Comparison of ENCODE assay signal across 25 cellular contexts in the genomic region with DNA sequence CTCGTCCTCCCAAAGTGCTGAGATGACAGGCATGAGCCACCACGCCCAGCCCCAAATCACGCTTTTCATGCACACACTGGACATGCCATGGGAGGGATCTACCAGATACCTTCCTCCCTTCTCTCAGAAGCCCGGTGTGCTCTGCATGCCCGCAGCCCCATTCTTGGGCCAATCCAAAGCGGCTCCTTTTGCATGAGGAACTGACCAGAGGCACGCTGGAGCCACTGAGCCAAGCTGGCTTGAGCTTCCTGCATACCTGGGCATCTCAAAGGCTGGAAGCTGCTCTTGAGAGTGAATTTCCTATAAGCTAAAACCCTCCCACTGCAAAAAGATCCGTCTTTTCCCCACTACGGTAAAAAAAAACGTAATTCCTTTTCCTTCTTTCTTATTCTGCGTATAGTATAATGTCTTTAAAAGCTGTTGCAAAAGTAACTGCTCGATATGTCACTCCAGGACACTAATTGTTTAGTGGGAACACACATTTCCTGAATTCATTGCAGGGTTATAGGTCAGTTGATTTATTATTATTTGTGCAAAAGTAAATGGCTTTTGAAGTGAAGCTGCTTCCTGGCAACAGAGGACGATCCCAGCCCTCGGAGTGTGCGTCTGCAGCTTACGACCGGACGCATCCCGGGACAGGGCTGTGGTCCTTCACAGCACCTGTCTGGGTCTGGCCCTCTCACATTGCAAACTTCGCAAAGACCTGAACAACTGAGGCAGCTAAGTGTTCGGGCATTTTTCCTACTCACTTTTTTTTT.
DNase-seq lines count a peak whose midpoint lies in the region; ATAC-seq, FAIRE-seq and TF ChIP-seq lines count a peak whose summit lies in the region.
"Had no signal": no experiment of that assay in that cellular context is flagged by ENCODE, and none has a peak within 500 bp of the region (broad histone marks: within the 10 kb centered on the region; RNA-seq: fewer than 3 reads in every experiment).

No MANE protein-coding gene starts in this region.

- no peak overlapping the region for H3K9ac ChIP-seq in trophoblast cell (ENCODE audit: low read length)

- H2BK12ac ChIP-seq in trophoblast cell (ENCODE audit: low read length) = peak overlapping the region; percentile 8

- DNase-seq in NCI-H146 treated with DMSO at 0.1 percent for 48 hours (lab: John Stamatoyannopoulos, UW; ENCODE audit: unreplicated experiment) (peak; percentile 25), left ventricle myocardium superior (no peak), trophoblast cell (peak; percentile 38 to 68), GM19239 (ENCODE audit: insufficient read length, low spot score) (no peak), breast epithelium (ENCODE audit: low spot score in 2 of 2) (no peak)
- no peak for DNase-seq in stimulated activated effector memory CD8-positive, alpha-beta T cell treated with anti-CD3 and anti-CD28 coated beads, Interleukin-12 subunit alpha, Interleukin-12 subunit beta, amount 100 ng/mL, for 72 hours (ENCODE audit: low spot score in 2 of 2)
- DNase-seq: activated CD4-positive, alpha-beta T cell treated with anti-CD3 and anti-CD28 coated beads, Interleukin-2, amount 10 ng/mL, durations not matched to agents 24 days and 14 days; activated naive CD4-positive, alpha-beta T cell; activated T-cell treated with anti-CD3 and anti-CD28 coated beads, Interleukin-2, amount 50 U/mL, for 4 hours; CD8-positive, alpha-beta T cell; colonic mucosa; endodermal cell; H7; NCI-H1092; NCI-H2029; NCI-H446; NK-92 treated with Interleukin-12 subunit alpha and Interleukin-12 subunit beta, amount 100 ng/mL, for 24 hours; transverse colon had no signal

- peaks cover 7% of the 10 kb centered on the region for H3K4me1 Mint-ChIP-seq in stimulated activated effector memory CD8-positive, alpha-beta T cell treated with anti-CD3 and anti-CD28 coated beads, Interleukin-12 subunit alpha, Interleukin-12 subunit beta, amount 100 ng/mL, for 72 hours
- H3K4me1 Mint-ChIP-seq: endodermal cell had no signal

- H3K4ac ChIP-seq in trophoblast cell (ENCODE audit: low read depth, low read length) = no peak overlapping the region

- ATAC-seq in left ventricle myocardium superior (peak; percentile 67), HG03521 (IDR thresholded peaks at IDR 0.05; ENCODE audit: unreplicated experiment) (no peak)
- ATAC-seq in stimulated activated effector memory CD8-positive, alpha-beta T cell treated with anti-CD3 and anti-CD28 coated beads, Interleukin-12 subunit alpha, Interleukin-12 subunit beta, amount 100 ng/mL, for 72 hours = no peak
- ATAC-seq: activated T-cell treated with anti-CD3 and anti-CD28 coated beads, Interleukin-2, amount 50 U/mL, for 4 hours; CD8-positive, alpha-beta T cell had no signal

- no peak overlapping the region for H3K4me2 ChIP-seq in trophoblast cell (ENCODE audit: low read length)

- no peak overlapping the region for H3K27ac Mint-ChIP-seq in stimulated activated effector memory CD8-positive, alpha-beta T cell treated with anti-CD3 and anti-CD28 coated beads, Interleukin-12 subunit alpha, Interleukin-12 subunit beta, amount 100 ng/mL, for 72 hours
- H3K27ac Mint-ChIP-seq: activated CD4-positive, alpha-beta T cell treated with anti-CD3 and anti-CD28 coated beads, Interleukin-2, amount 10 ng/mL, durations not matched to agents 24 days and 14 days; CD8-positive, alpha-beta T cell; endodermal cell; nephron; T-helper 1 cell treated with Interleukin-12 subunit alpha and Interleukin-12 subunit beta and Interleukin-4 antibody, amounts not matched to agents 30 μg/mL and 1 μg/mL, for 36 hours had no signal

- WGBS in trophoblast cell (ENCODE audit: extremely low coverage, insufficient coverage, insufficient read length) = 100% methylated on average over 2 of the region's 21 CpGs

- H3K4me3 ChIP-seq in trophoblast cell (ENCODE audit: low read depth, low read length) = no peak overlapping the region
- no peak overlapping the region for H3K4me3 ChIP-seq in breast epithelium
- H3K4me3 ChIP-seq: colonic mucosa, SK-N-MC, transverse colon had no signal

- H3K27me3 ChIP-seq in trophoblast cell (ENCODE audit: insufficient read depth, low read length) (no peaks in the 10 kb centered on the region), breast epithelium (no peaks in the 10 kb centered on the region)
- H3K27me3 ChIP-seq: colonic mucosa, transverse colon had no signal

- no peak overlapping the region for H3K4me3 Mint-ChIP-seq in stimulated activated effector memory CD8-positive, alpha-beta T cell treated with anti-CD3 and anti-CD28 coated beads, Interleukin-12 subunit alpha, Interleukin-12 subunit beta, amount 100 ng/mL, for 72 hours
- H3K4me3 Mint-ChIP-seq: activated CD4-positive, alpha-beta T cell treated with anti-CD3 and anti-CD28 coated beads, Interleukin-2, amount 10 ng/mL, durations not matched to agents 24 days and 14 days; activated T-cell treated with anti-CD3 and anti-CD28 coated beads, Interleukin-2, amount 50 U/mL, for 4 hours; CD8-positive, alpha-beta T cell; endodermal cell; T-helper 1 cell treated with Interleukin-12 subunit alpha and Interleukin-12 subunit beta and Interleukin-4 antibody, amounts not matched to agents 30 μg/mL and 1 μg/mL, for 36 hours had no signal

- no peak for FAIRE-seq in GM19239 (lab: Jason Lieb, UNC)
- FAIRE-seq: bronchial epithelial cell had no signal

- no peaks in the 10 kb centered on the region for H3K79me2 ChIP-seq in trophoblast cell (ENCODE audit: control insufficient read depth, insufficient read depth, low read length, poor library complexity)

- H3K36me3 Mint-ChIP-seq in stimulated activated effector memory CD8-positive, alpha-beta T cell treated with anti-CD3 and anti-CD28 coated beads, Interleukin-12 subunit alpha, Interleukin-12 subunit beta, amount 100 ng/mL, for 72 hours = no peaks in the 10 kb centered on the region
- H3K36me3 Mint-ChIP-seq: CD8-positive, alpha-beta T cell had no signal

- no peak overlapping the region for H4K8ac ChIP-seq in trophoblast cell (ENCODE audit: low read depth, low read length)

- H2BK5ac ChIP-seq in trophoblast cell (ENCODE audit: low read depth, low read length, poor library complexity) = no peak overlapping the region

- H3K4me1 ChIP-seq in trophoblast cell (ENCODE audit: control insufficient read depth in 1 of 2, insufficient read depth in 2 of 2, low read length in 2 of 2) = peaks cover 0 to 3% of the 10 kb centered on the region in 2 experiments
- H3K4me1 ChIP-seq in breast epithelium = no peaks in the 10 kb centered on the region

- intact Hi-C loops in left ventricle myocardium superior (cut with micrococcal nuclease) = loop anchor here (10.0 kb wide), 1 partner anchor 61 kb away; a partner anchor contains a TSS
- intact Hi-C loops in breast epithelium (cut with DNase I; ENCODE audit: low total_unique reads) = no loop called here

- no peak overlapping the region for H2AFZ ChIP-seq in trophoblast cell (ENCODE audit: insufficient read depth, low read length, poor library complexity)

- H3K27ac ChIP-seq in VCaP (peak overlapping the region; percentile 88), trophoblast cell (ENCODE audit: low read depth, low read length) (no peak overlapping the region), breast epithelium (no peak overlapping the region)
- H3K27ac ChIP-seq: colonic mucosa, HL-60, SK-N-MC, transverse colon had no signal

- H4K12ac ChIP-seq in trophoblast cell (ENCODE audit: low read depth, low read length) = no peak overlapping the region

- no peaks in the 10 kb centered on the region for H3K9me3 Mint-ChIP-seq in stimulated activated effector memory CD8-positive, alpha-beta T cell treated with anti-CD3 and anti-CD28 coated beads, Interleukin-12 subunit alpha, Interleukin-12 subunit beta, amount 100 ng/mL, for 72 hours
- H3K9me3 Mint-ChIP-seq: activated CD4-positive, alpha-beta T cell treated with anti-CD3 and anti-CD28 coated beads, Interleukin-2, amount 10 ng/mL, durations not matched to agents 24 days and 14 days; activated T-cell treated with anti-CD3 and anti-CD28 coated beads, Interleukin-2, amount 50 U/mL, for 4 hours; CD8-positive, alpha-beta T cell; T-helper 1 cell treated with Interleukin-12 subunit alpha and Interleukin-12 subunit beta and Interleukin-4 antibody, amounts not matched to agents 30 μg/mL and 1 μg/mL, for 36 hours had no signal

- H3K18ac ChIP-seq in trophoblast cell (ENCODE audit: low read length) = no peak overlapping the region

- H2BK120ac ChIP-seq in trophoblast cell (ENCODE audit: insufficient read depth, low read length, poor library complexity) = no peak overlapping the region

- no peaks in the 10 kb centered on the region for H3K36me3 ChIP-seq in trophoblast cell (ENCODE audit: control insufficient read depth in 1 of 2, insufficient read depth in 2 of 2, low read length in 2 of 2)
- H3K36me3 ChIP-seq in breast epithelium = no peaks in the 10 kb centered on the region
- H3K36me3 ChIP-seq: colonic mucosa, transverse colon had no signal

- no peaks in the 10 kb centered on the region for H3K9me3 ChIP-seq in trophoblast cell (ENCODE audit: insufficient read depth, low read depth, low read length)
- H3K9me3 ChIP-seq in breast epithelium = no peaks in the 10 kb centered on the region
- H3K9me3 ChIP-seq: colonic mucosa, transverse colon had no signal

- TF ChIP-seq CTCF in VCaP (conservative IDR thresholded peaks at IDR 0.05) = no peak
- no peak for TF ChIP-seq CTCF in breast epithelium (IDR thresholded peaks at IDR 0.05)

- peak overlapping the region; percentile 59 for H2AK5ac ChIP-seq in trophoblast cell (ENCODE audit: low read length)

- no peak overlapping the region for H3K23ac ChIP-seq in trophoblast cell (ENCODE audit: low read length)

- TF ChIP-seq POLR2A in breast epithelium (IDR thresholded peaks at IDR 0.05) = no peak

- H4K91ac ChIP-seq in trophoblast cell (ENCODE audit: low read depth, low read length) = peak overlapping the region; percentile 8

- no peak overlapping the region for H3K14ac ChIP-seq in trophoblast cell (ENCODE audit: low read length)

- H3K79me1 ChIP-seq in trophoblast cell (ENCODE audit: low read length) = peaks cover 2% of the 10 kb centered on the region

Comparison
In these comparisons a context has a peak if more than half of its experiments do, and no peak if none do; other contexts are left out.
1. DNase-seq: peak in NCI-H146 treated with DMSO at 0.1 percent for 48 hours (single experiment) and trophoblast cell (2 of 2); none in left ventricle myocardium superior (single experiment), stimulated activated effector memory CD8-positive, alpha-beta T cell treated with anti-CD3 and anti-CD28 coated beads, Interleukin-12 subunit alpha, Interleukin-12 subunit beta, amount 100 ng/mL, for 72 hours (0 of 2), GM19239 (single experiment) and breast epithelium (0 of 2).